Comparison of ENCODE assay signal across 8 cellular contexts in the genomic region with DNA sequence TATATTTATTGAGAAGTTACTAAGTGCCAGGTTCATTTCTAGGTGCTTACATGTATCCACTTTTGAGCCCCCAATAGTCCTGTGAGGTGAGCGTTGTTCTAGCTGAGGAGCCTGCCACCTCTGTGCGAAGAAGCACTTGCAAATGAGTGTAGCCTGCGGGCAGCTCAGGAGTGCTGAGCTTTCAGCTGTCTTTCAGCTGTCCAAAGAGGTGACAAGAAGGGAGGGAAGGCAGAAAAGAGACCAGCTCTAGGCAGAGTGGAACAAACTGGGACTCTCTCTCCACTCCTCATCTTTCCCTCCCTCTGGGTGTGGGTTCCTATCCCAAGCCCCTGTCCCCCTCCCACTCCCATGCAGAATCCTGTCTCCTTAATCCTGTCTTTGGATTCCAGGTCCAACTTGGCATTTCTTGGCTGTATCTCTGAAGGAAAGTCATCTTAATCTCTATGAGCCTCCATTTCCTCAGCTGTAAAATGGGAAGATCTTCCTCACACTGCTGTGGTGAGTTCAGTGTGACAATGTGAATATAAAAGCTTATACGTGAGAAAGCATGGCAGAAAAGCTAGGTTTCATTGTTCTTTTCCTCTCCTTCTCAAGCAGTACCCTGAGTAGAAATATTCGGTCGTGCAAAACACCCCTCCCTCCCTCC. TPM values are rescaled to one million over a fixed set of nuclear protein-coding genes. Genes with fewer than 3 reads are reported as not detected.
DNase-seq lines count a peak whose midpoint lies in the region; ATAC-seq and TF ChIP-seq lines count a peak whose summit lies in the region.

No MANE protein-coding gene starts in this region.

- H3K4me3 Mint-ChIP-seq in activated T-cell treated with anti-CD3 and anti-CD28 coated beads, Interleukin-2, amount 50 U/mL, for 72 hours: peak overlapping the region; percentile 59 to 81

- H3K4me1 Mint-ChIP-seq in activated T-cell treated with anti-CD3 and anti-CD28 coated beads, Interleukin-2, amount 50 U/mL, for 72 hours (ENCODE audit: low read depth): peaks cover 79% of the 10 kb centered on the region

- TF ChIP-seq POLR2A in thyroid gland (IDR thresholded peaks at IDR 0.05): no peak

- 65% methylated on average over 6 of the region's 6 CpGs for WGBS in hepatocyte (ENCODE audit: low lambda C conversion rate, missing lambda C conversion rate)
- WGBS in thyroid gland, 2 donors: 77 to 79% methylated on average over 6 of the region's 6 CpGs

- BruUV-seq in OCI-LY7 (replicated peaks; lab: Mats Ljungman, UMichigan): no TSS peak

- peaks cover 64% of the 10 kb centered on the region for H3K4me1 ChIP-seq in OCI-LY7 (ENCODE audit: insufficient read depth, low read length, poor library complexity, severe bottlenecking)
- H3K4me1 ChIP-seq in hepatocyte (ENCODE audit: insufficient read depth): peaks cover 22% of the 10 kb centered on the region
- H3K4me1 ChIP-seq in thyroid gland: peaks cover 31 to 62% of the 10 kb centered on the region in 2 donors

- CTCF ChIA-PET in OCI-LY7 (lab: Charles Lee; ENCODE audit: unreplicated experiment): interaction anchor here (0.5 to 4.5 kb wide), 14 partner anchors 14 to 229 kb away, joined by 3 to 81 read pairs (median 4); a partner anchor contains a TSS

- H3K9me3 ChIP-seq in OCI-LY7 (ENCODE audit: low read length) (no peaks in the 10 kb centered on the region), hepatocyte (ENCODE audit: low read depth) (no peaks in the 10 kb centered on the region), thyroid gland (no peaks in the 10 kb centered on the region)

- no peak overlapping the region for H3K27ac Mint-ChIP-seq in activated T-cell treated with anti-CD3 and anti-CD28 coated beads, Interleukin-2, amount 50 U/mL, for 72 hours

- ATAC-seq in activated T-cell treated with anti-CD3 and anti-CD28 coated beads, Interleukin-2, amount 50 U/mL, for 72 hours (replicated peaks in 1 of 2): peak in 1 of 2 donors; percentile 3
- ATAC-seq in HG02610 (IDR thresholded peaks at IDR 0.05; ENCODE audit: unreplicated experiment): no peak
- no peak for ATAC-seq in HG03342 (IDR thresholded peaks at IDR 0.05; ENCODE audit: unreplicated experiment)

- no peak overlapping the region for H3K4me3 ChIP-seq in OCI-LY7 (ENCODE audit: low read depth, low read length, poor library complexity, severe bottlenecking)
- no peak overlapping the region for H3K4me3 ChIP-seq in hepatocyte
- H3K4me3 ChIP-seq in thyroid gland (replicated peaks in 1 of 3): no peak overlapping the region

- H3K79me2 ChIP-seq in OCI-LY7 (ENCODE audit: insufficient read depth, low read depth, low read length) (no peaks in the 10 kb centered on the region), hepatocyte (no peaks in the 10 kb centered on the region)

- H2AFZ ChIP-seq in OCI-LY7 (ENCODE audit: low read length): peak overlapping the region; percentile 84; the same call in 1 of the 2 replicates
- peak overlapping the region; percentile 18 for H2AFZ ChIP-seq in hepatocyte

- TF ChIP-seq CTCF in OCI-LY7 (conservative IDR thresholded peaks at IDR 0.05; ENCODE audit: low read length) (no peak), hepatocyte (IDR thresholded peaks at IDR 0.05; ENCODE audit: poor library complexity) (no peak), thyroid gland (IDR thresholded peaks at IDR 0.05) (no peak)

- POLR2A ChIA-PET in OCI-LY7 (lab: Charles Lee): interaction anchor here (0.5 to 4.8 kb wide), 9 partner anchors 9 to 124 kb away, joined by 3 to 37 read pairs (median 6); a partner anchor contains a TSS

- intact Hi-C loops in OCI-LY7 (cut with micrococcal nuclease; ENCODE audit: unreplicated experiment): loop anchor here (1.0 to 5.0 kb wide), 6 partner anchors 60 to 263 kb away; a partner anchor contains a TSS
- intact Hi-C loops in thyroid gland (cut with DNase I): loop anchor here (5.0 kb wide), 2 partner anchors 62 to 227 kb away; a partner anchor contains a TSS

- H3K27me3 ChIP-seq in hepatocyte (no peaks in the 10 kb centered on the region), thyroid gland (no peaks in the 10 kb centered on the region)

- H3K36me3 ChIP-seq in OCI-LY7 (ENCODE audit: insufficient read depth, low read length): no peaks in the 10 kb centered on the region
- no peaks in the 10 kb centered on the region for H3K36me3 ChIP-seq in hepatocyte (replicated peaks; ENCODE audit: insufficient read depth, low read depth)
- no peaks in the 10 kb centered on the region for H3K36me3 ChIP-seq in thyroid gland

- H4K20me1 ChIP-seq in OCI-LY7 (ENCODE audit: insufficient read depth, low read length) (no peaks in the 10 kb centered on the region), hepatocyte (ENCODE audit: insufficient read depth, poor library complexity, severe bottlenecking) (no peaks in the 10 kb centered on the region)

- no peaks in the 10 kb centered on the region for H3K27me3 Mint-ChIP-seq in activated T-cell treated with anti-CD3 and anti-CD28 coated beads, Interleukin-2, amount 50 U/mL, for 72 hours (ENCODE audit: low read depth)

- no peak for DNase-seq in activated T-cell treated with anti-CD3 and anti-CD28 coated beads, Interleukin-2, amount 50 U/mL, for 72 hours
- no peak for DNase-seq in activated T-cell treated with anti-CD3 and anti-CD28 coated beads, Interleukin-2, amount 50 U/mL, for 48 hours
- DNase-seq in OCI-LY7 (ENCODE audit: low spot score): no peak
- no peak for DNase-seq in hepatocyte (ENCODE audit: low spot score)
- peak; percentile 37 to 39 for DNase-seq in thyroid gland
- no peak for DNase-seq in 8988T

- H3K9me2 ChIP-seq in OCI-LY7 (ENCODE audit: insufficient read depth, low read length) (no peaks in the 10 kb centered on the region), hepatocyte (replicated peaks; ENCODE audit: insufficient read depth) (no peaks in the 10 kb centered on the region)

- H3K4me2 ChIP-seq in OCI-LY7 (ENCODE audit: low read length): peak overlapping the region; percentile 63
- H3K4me2 ChIP-seq in hepatocyte: peak overlapping the region; percentile 69

- H3K27ac ChIP-seq in OCI-LY7 (ENCODE audit: low read depth, low read length, poor library complexity, severe bottlenecking) (peak overlapping the region; percentile 15), hepatocyte (peak overlapping the region; percentile 4), thyroid gland (peak overlapping the region; percentile 79 to 84 (median 81))

- peaks cover 3% of the 10 kb centered on the region in 2 donors for H3K36me3 Mint-ChIP-seq in activated T-cell treated with anti-CD3 and anti-CD28 coated beads, Interleukin-2, amount 50 U/mL, for 72 hours (ENCODE audit: insufficient read depth in 2 of 2)

- peaks cover 0 to 4% of the 10 kb centered on the region in 2 donors for H3K9me3 Mint-ChIP-seq in activated T-cell treated with anti-CD3 and anti-CD28 coated beads, Interleukin-2, amount 50 U/mL, for 72 hours

RNA-seq across cellular contexts. Expression of a gene that starts 6.7 kb away (rescaled TPM):
- 100 to 1,000 TPM; 102 to 117 TPM for total RNA-seq in activated T-cell treated with anti-CD3 and anti-CD28 coated beads, Interleukin-2, amount 50 U/mL, for 72 hours
- 188 and 250 TPM in 2 replicates for total RNA-seq in OCI-LY7 (2014; rRNA removed; shearing (Covaris generic))
- total RNA-seq in OCI-LY7 (2022): 130 TPM in 2 replicates
- total RNA-seq in hepatocyte: 219 and 274 TPM in 2 replicates
- polyA plus RNA-seq in hepatocyte: 804 and 827 TPM in 2 replicates
- total RNA-seq in thyroid gland: 100 to 1,000 TPM; 327 to 576 (median 408) TPM

Comparison
In these comparisons a context has a peak if more than half of its experiments do, and no peak if none do; other contexts are left out.
1. DNase-seq: peak in thyroid gland (2 of 2); none in activated T-cell treated with anti-CD3 and anti-CD28 coated beads, Interleukin-2, amount 50 U/mL, for 72 hours (0 of 2), activated T-cell treated with anti-CD3 and anti-CD28 coated beads, Interleukin-2, amount 50 U/mL, for 48 hours (0 of 2), OCI-LY7 (single experiment), hepatocyte (single experiment) and 8988T (single experiment).
2. H3K27ac ChIP-seq: peak in every context shown above with its lines; median percentile 81 in thyroid gland; 15 in OCI-LY7; 4 in hepatocyte.